8 cellular contexts compared by ENCODE assay signal in genomic region chr5:172777381-172778222, GRCh38. TPM values are rescaled to one million over a fixed set of nuclear protein-coding genes. Genes with fewer than 3 reads are reported as not detected.
A peak's percentile ranks its signal among the peaks of the same experiment; 100 is the strongest.
DNase-seq lines count a peak whose midpoint lies in the region; ATAC-seq and TF ChIP-seq lines count a peak whose summit lies in the region.

No MANE protein-coding gene starts in this region.

- no peak overlapping the region for H3K4me3 ChIP-seq in neural progenitor cell
- peak overlapping the region in 1 of 2 donors; percentile 7 for H3K4me3 ChIP-seq in stomach smooth muscle (ENCODE audit: low read length in 2 of 2)

- H3K4me3 Mint-ChIP-seq in activated CD8-positive, alpha-beta T cell treated with anti-CD3 and anti-CD28 coated beads for 36 hours = peak overlapping the region; percentile 51
- peak overlapping the region; percentile 64 for H3K4me3 Mint-ChIP-seq in neural progenitor cell

- DNase-seq in NCI-H146 (lab: John Stamatoyannopoulos, UW) = peak; percentile 19
- DNase-seq in activated CD8-positive, alpha-beta T cell treated with anti-CD3 and anti-CD28 coated beads for 36 hours = peak; percentile 93
- peak; percentile 73 for DNase-seq in effector CD8-positive, alpha-beta T cell (lab: John Stamatoyannopoulos, UW)
- no peak for DNase-seq in neural progenitor cell (ENCODE audit: low spot score)
- DNase-seq in midbrain (lab: John Stamatoyannopoulos, UW) = no peak

- no peaks in the 10 kb centered on the region for H3F3A ChIP-seq in neural progenitor cell (ENCODE audit: low read depth)

- intact Hi-C loops in activated CD8-positive, alpha-beta T cell treated with anti-CD3 and anti-CD28 coated beads for 36 hours (cut with micrococcal nuclease) = no loop called here

- H3K9ac ChIP-seq in neural progenitor cell (no peak overlapping the region), stomach smooth muscle (ENCODE audit: low read length in 2 of 2) (peak overlapping the region; percentile 21 to 31)

- TF ChIP-seq CTCF in activated CD8-positive, alpha-beta T cell treated with anti-CD3 and anti-CD28 coated beads for 36 hours (IDR thresholded peaks at IDR 0.05) = no peak
- no peak for TF ChIP-seq CTCF in neural progenitor cell (IDR thresholded peaks at IDR 0.05)

- H3K9me3 Mint-ChIP-seq in activated CD8-positive, alpha-beta T cell treated with anti-CD3 and anti-CD28 coated beads for 36 hours = no peaks in the 10 kb centered on the region
- H3K9me3 Mint-ChIP-seq in neural progenitor cell = no peaks in the 10 kb centered on the region

- ATAC-seq in GM18502 (IDR thresholded peaks at IDR 0.05; ENCODE audit: poor library complexity, unreplicated experiment) (peak; percentile 91), HG02588 (IDR thresholded peaks at IDR 0.05; ENCODE audit: unreplicated experiment) (peak; percentile 86)
- ATAC-seq in activated CD8-positive, alpha-beta T cell treated with anti-CD3 and anti-CD28 coated beads for 36 hours = peak; percentile 77

- peak overlapping the region; percentile 89 for H3K27ac Mint-ChIP-seq in activated CD8-positive, alpha-beta T cell treated with anti-CD3 and anti-CD28 coated beads for 36 hours
- H3K27ac Mint-ChIP-seq in neural progenitor cell = no peak overlapping the region

- no peak overlapping the region for H2AFZ ChIP-seq in neural progenitor cell (replicated peaks)

- no peaks in the 10 kb centered on the region for H3K27me3 Mint-ChIP-seq in activated CD8-positive, alpha-beta T cell treated with anti-CD3 and anti-CD28 coated beads for 36 hours
- peaks cover 6% of the 10 kb centered on the region for H3K27me3 Mint-ChIP-seq in neural progenitor cell (ENCODE audit: insufficient read depth, low read depth)

- H3K4me1 ChIP-seq in neural progenitor cell (no peaks in the 10 kb centered on the region), stomach smooth muscle (ENCODE audit: control insufficient read depth, insufficient read depth, low read length) (peaks cover 17% of the 10 kb centered on the region)

- H3K27me3 ChIP-seq in neural progenitor cell (peaks cover 28% of the 10 kb centered on the region), stomach smooth muscle (ENCODE audit: control insufficient read depth in 1 of 2, insufficient read depth in 2 of 2, low read length in 2 of 2) (no peaks in the 10 kb centered on the region)

- H3K79me2 ChIP-seq in neural progenitor cell (ENCODE audit: low read depth) = no peaks in the 10 kb centered on the region

- CTCF ChIA-PET in activated CD8-positive, alpha-beta T cell treated with anti-CD3 and anti-CD28 coated beads for 36 hours (lab: Charles Lee) = interaction anchor here (1.1 to 4.0 kb wide), 5 partner anchors 29 to 155 kb away, joined by 3 to 17 read pairs (median 6); no protein-coding TSS in a partner anchor

- no peaks in the 10 kb centered on the region for H3K36me3 Mint-ChIP-seq in activated CD8-positive, alpha-beta T cell treated with anti-CD3 and anti-CD28 coated beads for 36 hours (ENCODE audit: low read depth)
- no peaks in the 10 kb centered on the region for H3K36me3 Mint-ChIP-seq in neural progenitor cell

- POLR2A ChIA-PET in activated CD8-positive, alpha-beta T cell treated with anti-CD3 and anti-CD28 coated beads for 36 hours (lab: Charles Lee) = interaction anchor here (0.5 to 1.7 kb wide), 8 partner anchors 9 to 129 kb away, joined by 3 to 6 read pairs (median 3); no protein-coding TSS in a partner anchor

- H3K36me3 ChIP-seq in neural progenitor cell (no peaks in the 10 kb centered on the region), stomach smooth muscle (ENCODE audit: control insufficient read depth in 2 of 2, insufficient read depth in 2 of 2, low read length in 2 of 2) (no peaks in the 10 kb centered on the region)

- H4K20me1 ChIP-seq in neural progenitor cell (ENCODE audit: low read depth) = no peaks in the 10 kb centered on the region

- H3K4me1 Mint-ChIP-seq in activated CD8-positive, alpha-beta T cell treated with anti-CD3 and anti-CD28 coated beads for 36 hours (ENCODE audit: low read depth) = peaks cover 53% of the 10 kb centered on the region
- H3K4me1 Mint-ChIP-seq in neural progenitor cell = peaks cover 27% of the 10 kb centered on the region

- H3K9me3 ChIP-seq in neural progenitor cell (ENCODE audit: low read depth) = no peaks in the 10 kb centered on the region
- H3K9me3 ChIP-seq in stomach smooth muscle (ENCODE audit: control insufficient read depth in 2 of 2, low read length in 2 of 2) = no peaks in the 10 kb centered on the region

- H3K4me2 ChIP-seq in neural progenitor cell = no peak overlapping the region

- H3K27ac ChIP-seq in neural progenitor cell = no peak overlapping the region
- H3K27ac ChIP-seq in stomach smooth muscle (ENCODE audit: low read length) = peak overlapping the region; percentile 55

RNA-seq across cellular contexts. Expression of gene DUSP1, which starts 6.6 kb away (rescaled TPM):
- total RNA-seq in activated CD8-positive, alpha-beta T cell treated with anti-CD3 and anti-CD28 coated beads for 36 hours = 10 to 100 TPM; 16.6 to 17.9 TPM
- total RNA-seq in neural progenitor cell (ENCODE audit: low replicate concordance) = 4.2 and 12.8 TPM in 2 replicates

RNA-seq across cellular contexts. Expression of gene ERGIC1, which starts 56.4 kb away (rescaled TPM):
- 10 to 100 TPM; 56.1 to 57.0 TPM for total RNA-seq in activated CD8-positive, alpha-beta T cell treated with anti-CD3 and anti-CD28 coated beads for 36 hours
- 28.7 and 50.8 TPM in 2 replicates for total RNA-seq in neural progenitor cell (ENCODE audit: low replicate concordance)

Comparison
In these comparisons a context has a peak if more than half of its experiments do, and no peak if none do; other contexts are left out.
1. DNase-seq: peak in NCI-H146 (single experiment), activated CD8-positive, alpha-beta T cell treated with anti-CD3 and anti-CD28 coated beads for 36 hours (single experiment) and effector CD8-positive, alpha-beta T cell (single experiment); none in neural progenitor cell (single experiment) and midbrain (single experiment).
2. Peak in every context shown above with its lines, with median percentiles within 50 percentile points of each other: ATAC-seq.